9 cellular contexts compared by ENCODE assay signal in genomic region chr19:43700368-43701015, GRCh38. TPM values are rescaled to one million over a fixed set of nuclear protein-coding genes. Genes with fewer than 3 reads are reported as not detected.
DNase-seq lines count a peak whose midpoint lies in the region; ATAC-seq and TF ChIP-seq lines count a peak whose summit lies in the region.
"Had no signal": no experiment of that assay in that cellular context is flagged by ENCODE, and none has a peak within 500 bp of the region (broad histone marks: within the 10 kb centered on the region; RNA-seq: fewer than 3 reads in every experiment).

No MANE protein-coding gene starts in this region.

- peak; percentile 32 for DNase-seq in GM06990 (ENCODE audit: extremely low read depth, insufficient read length)
- DNase-seq in RWPE1 (ENCODE audit: low spot score) = no peak
- DNase-seq in dorsolateral prefrontal cortex = peak in 7 of 10 donors; percentile 34 to 48 (median 42)
- no peak for DNase-seq in natural killer cell treated with Interleukin-12 subunit alpha and Interleukin-12 subunit beta and Interleukin-15 and Interleukin-18, amount 100 ng/mL, for 72 hours (ENCODE audit: low spot score)
- no peak for DNase-seq in activated CD4-positive, CD25-positive, alpha-beta regulatory T cell treated with anti-CD3 and anti-CD28 coated beads, Interleukin-2, amount 50 U/mL, for 72 hours
- no peak for DNase-seq in GM13977 (ENCODE audit: low spot score)

- in situ Hi-C loops in GM13977 (cut with MboI; ENCODE audit: low pct_unique_long_range_greater_than_20kb, low sequenced_read_pairs, unreplicated experiment) = no loop called here

- no peaks in the 10 kb centered on the region for H3K9me3 Mint-ChIP-seq in natural killer cell treated with Interleukin-12 subunit alpha and Interleukin-12 subunit beta and Interleukin-15 and Interleukin-18, amount 100 ng/mL, for 72 hours

- H3K27ac Mint-ChIP-seq in natural killer cell treated with Interleukin-12 subunit alpha and Interleukin-12 subunit beta and Interleukin-15 and Interleukin-18, amount 100 ng/mL, for 72 hours = peak overlapping the region; percentile 95 to 98

- H3K4me1 Mint-ChIP-seq in natural killer cell treated with Interleukin-12 subunit alpha and Interleukin-12 subunit beta and Interleukin-15 and Interleukin-18, amount 100 ng/mL, for 72 hours (ENCODE audit: low read depth in 2 of 2) = peaks cover 21 to 32% of the 10 kb centered on the region in 2 donors

- ATAC-seq in natural killer cell treated with Interleukin-12 subunit alpha and Interleukin-12 subunit beta and Interleukin-15 and Interleukin-18, amount 100 ng/mL, for 72 hours = no peak
- ATAC-seq in GM21367 (IDR thresholded peaks at IDR 0.05; ENCODE audit: unreplicated experiment) (no peak), GM18519 (IDR thresholded peaks at IDR 0.05; ENCODE audit: low FRiP score, unreplicated experiment) (no peak)

- no peaks in the 10 kb centered on the region for H3K36me3 Mint-ChIP-seq in natural killer cell treated with Interleukin-12 subunit alpha and Interleukin-12 subunit beta and Interleukin-15 and Interleukin-18, amount 100 ng/mL, for 72 hours

- H3K36me3 ChIP-seq in GM06990 (ENCODE audit: control insufficient read depth, insufficient read depth, low read length) = no peaks in the 10 kb centered on the region

- H3K4me3 ChIP-seq in GM06990 (replicated peaks; ENCODE audit: low read depth, low read length) (no peak overlapping the region), dorsolateral prefrontal cortex (peak overlapping the region in 14 of 59 donors; percentile 1 to 32 (median 11))

- intact Hi-C loops in dorsolateral prefrontal cortex (cut with DNase I) = no loop called here

- CTCF ChIA-PET in RWPE1 (lab: Yijun Ruan, JAX) = interaction anchor here (0.7 kb wide), 1 partner anchor 45 kb away, joined by 3 read pairs; no protein-coding TSS in a partner anchor

- H3K27ac ChIP-seq in RWPE1 = peak overlapping the region; percentile 63
- H3K27ac ChIP-seq in dorsolateral prefrontal cortex = peak overlapping the region in 43 of 59 donors; percentile 1 to 80 (median 53)

- peaks cover 5 to 7% of the 10 kb centered on the region in 2 donors for H3K27me3 Mint-ChIP-seq in natural killer cell treated with Interleukin-12 subunit alpha and Interleukin-12 subunit beta and Interleukin-15 and Interleukin-18, amount 100 ng/mL, for 72 hours

- TF ChIP-seq CTCF in GM06990 (IDR thresholded peaks at IDR 0.05; ENCODE audit: insufficient read depth, low read length, poor library complexity, severe bottlenecking) = no peak
- TF ChIP-seq CTCF in RWPE1 (conservative IDR thresholded peaks at IDR 0.05; ENCODE audit: low read depth) = no peak
- TF ChIP-seq CTCF in dorsolateral prefrontal cortex (IDR thresholded peaks at IDR 0.05 in 54 of 56, conservative IDR thresholded peaks at IDR 0.05 in 2 of 56; ENCODE audit: low read depth in 1 of 56, partially characterized antibody in 56 of 56) = no peak
- no peak for TF ChIP-seq CTCF in GM13977 (IDR thresholded peaks at IDR 0.05; ENCODE audit: extremely low read depth, insufficient read depth, missing control alignments)

- H3K4me3 Mint-ChIP-seq in natural killer cell treated with Interleukin-12 subunit alpha and Interleukin-12 subunit beta and Interleukin-15 and Interleukin-18, amount 100 ng/mL, for 72 hours = peak overlapping the region; percentile 87

- POLR2A ChIA-PET in RWPE1 (lab: Yijun Ruan, JAX; ENCODE audit: low non-redundant PET) = no interaction called here

- H3K27me3 ChIP-seq in GM06990 (replicated peaks; ENCODE audit: control insufficient read depth, insufficient read depth, low read length) = peaks cover 1% of the 10 kb centered on the region
- peaks cover 0 to 9% (median 0%) of the 10 kb centered on the region in 45 donors for H3K27me3 ChIP-seq in dorsolateral prefrontal cortex

RNA-seq across cellular contexts. Expression of gene IRGC, which starts 15.4 kb away (rescaled TPM):
- total RNA-seq in dorsolateral prefrontal cortex = not detected
- not detected for total RNA-seq in natural killer cell treated with Interleukin-12 subunit alpha and Interleukin-12 subunit beta and Interleukin-15 and Interleukin-18, amount 100 ng/mL, for 72 hours
- total RNA-seq: renal cortical epithelial cell had no signal

RNA-seq across cellular contexts. Expression of gene PLAUR, which starts 30.5 kb away (rescaled TPM):
- total RNA-seq in dorsolateral prefrontal cortex = 10 to 100 TPM in 50 of 120 experiments, 1 to 10 TPM in 70; 2.9 to 25.9 (median 8.6) TPM
- 100 to 1,000 TPM in 1 of 2 donors, 10 to 100 TPM in 1; 83.6 to 172 TPM for total RNA-seq in natural killer cell treated with Interleukin-12 subunit alpha and Interleukin-12 subunit beta and Interleukin-15 and Interleukin-18, amount 100 ng/mL, for 72 hours

RNA-seq across cellular contexts. Expression of gene SMG9, which starts 54.3 kb away (rescaled TPM):
- 100 to 1,000 TPM in 11 of 120 experiments, 10 to 100 TPM in 109; 48.9 to 130 (median 77.0) TPM for total RNA-seq in dorsolateral prefrontal cortex
- 100 to 1,000 TPM in 1 of 2 donors, 10 to 100 TPM in 1; 89.4 to 103 TPM for total RNA-seq in natural killer cell treated with Interleukin-12 subunit alpha and Interleukin-12 subunit beta and Interleukin-15 and Interleukin-18, amount 100 ng/mL, for 72 hours

Comparison
In these comparisons a context has a peak if more than half of its experiments do, and no peak if none do; other contexts are left out.
1. DNase-seq: peak in GM06990 (single experiment) and dorsolateral prefrontal cortex (7 of 10); none in RWPE1 (single experiment), natural killer cell treated with Interleukin-12 subunit alpha and Interleukin-12 subunit beta and Interleukin-15 and Interleukin-18, amount 100 ng/mL, for 72 hours (single experiment), activated CD4-positive, CD25-positive, alpha-beta regulatory T cell treated with anti-CD3 and anti-CD28 coated beads, Interleukin-2, amount 50 U/mL, for 72 hours (single experiment) and GM13977 (single experiment).